ENCODE assay signal across 7 cellular contexts in genomic region chr1:206408371-206409288, GRCh38.
A peak's percentile ranks its signal among the peaks of the same experiment; 100 is the strongest.
DNase-seq lines count a peak whose midpoint lies in the region; ATAC-seq, FAIRE-seq and TF ChIP-seq lines count a peak whose summit lies in the region.
"Not testable (repeated sequence)": the region's sequence is repeated elsewhere in the genome, so short reads cannot be mapped to it uniquely, and the experiment has no call there.

No MANE protein-coding gene starts in this region.

- CTCF ChIA-PET in Panc1 (lab: Charles Lee); activated CD8-positive, alpha-beta T cell treated with anti-CD3 and anti-CD28 coated beads, Interleukin-2, amount 10 ng/mL, durations not matched to agents 7 days and 5 days (lab: Charles Lee): not testable (repeated sequence)

- in situ Hi-C loops in Panc1 (cut with HindIII; ENCODE audit: low pct_unique_long_range_greater_than_20kb, low sequenced_read_pairs) = not testable (repeated sequence)

- not testable (repeated sequence) for H3K9ac ChIP-seq in keratinocyte (ENCODE audit: control insufficient read depth, extremely low read depth, insufficient read depth, low read length)

- H3K27ac Mint-ChIP-seq in activated CD8-positive, alpha-beta T cell treated with anti-CD3 and anti-CD28 coated beads, Interleukin-2, amount 10 ng/mL, durations not matched to agents 7 days and 5 days; activated naive CD4-positive, alpha-beta T cell treated with anti-CD3 and anti-CD28 coated beads, Interleukin-2, amount 50 U/mL, for 72 hours; stimulated activated naive CD8-positive, alpha-beta T cell treated with anti-CD3 and anti-CD28 coated beads, Interleukin-15, amount 100 ng/mL, for 72 hours: not testable (repeated sequence)

- not testable (repeated sequence) for ATAC-seq in Panc1
- ATAC-seq in activated CD8-positive, alpha-beta T cell treated with anti-CD3 and anti-CD28 coated beads, Interleukin-2, amount 10 ng/mL, durations not matched to agents 7 days and 5 days = peak; percentile 53
- ATAC-seq in activated naive CD4-positive, alpha-beta T cell treated with anti-CD3 and anti-CD28 coated beads, Interleukin-2, amount 50 U/mL, for 72 hours = peak; percentile 83
- peak; percentile 90 for ATAC-seq in stimulated activated naive CD8-positive, alpha-beta T cell treated with anti-CD3 and anti-CD28 coated beads, Interleukin-15, amount 100 ng/mL, for 72 hours

- H3K4me1 Mint-ChIP-seq in activated CD8-positive, alpha-beta T cell treated with anti-CD3 and anti-CD28 coated beads, Interleukin-2, amount 10 ng/mL, durations not matched to agents 7 days and 5 days (ENCODE audit: low read depth); stimulated activated naive CD8-positive, alpha-beta T cell treated with anti-CD3 and anti-CD28 coated beads, Interleukin-15, amount 100 ng/mL, for 72 hours: not testable (repeated sequence)

- H3K27me3 Mint-ChIP-seq in activated CD8-positive, alpha-beta T cell treated with anti-CD3 and anti-CD28 coated beads, Interleukin-2, amount 10 ng/mL, durations not matched to agents 7 days and 5 days (ENCODE audit: low read depth); stimulated activated naive CD8-positive, alpha-beta T cell treated with anti-CD3 and anti-CD28 coated beads, Interleukin-15, amount 100 ng/mL, for 72 hours: not testable (repeated sequence)

- intact Hi-C loops in Panc1 (cut with micrococcal nuclease; ENCODE audit: unreplicated experiment) = not testable (repeated sequence)

- BruUV-seq in Panc1 (replicated peaks; lab: Mats Ljungman, UMichigan) = TSS peak; percentile 50

- not testable (repeated sequence) for H3K9me3 Mint-ChIP-seq in activated CD8-positive, alpha-beta T cell treated with anti-CD3 and anti-CD28 coated beads, Interleukin-2, amount 10 ng/mL, durations not matched to agents 7 days and 5 days (ENCODE audit: insufficient read depth); activated naive CD4-positive, alpha-beta T cell treated with anti-CD3 and anti-CD28 coated beads, Interleukin-2, amount 50 U/mL, for 72 hours; stimulated activated naive CD8-positive, alpha-beta T cell treated with anti-CD3 and anti-CD28 coated beads, Interleukin-15, amount 100 ng/mL, for 72 hours

- H3K4me2 ChIP-seq in keratinocyte (ENCODE audit: control insufficient read depth, extremely low read depth, insufficient read depth, low read depth, low read length) = not testable (repeated sequence)

- H3K36me3 ChIP-seq in Panc1 (ENCODE audit: control insufficient read depth, insufficient read depth, low read length); bronchial epithelial cell (ENCODE audit: control insufficient read depth, insufficient read depth, low read length); keratinocyte (ENCODE audit: control insufficient read depth in 2 of 2, extremely low read depth in 1 of 2, insufficient read depth in 2 of 2, low read length in 2 of 2): not testable (repeated sequence)

- not testable (repeated sequence) for H2AFZ ChIP-seq in keratinocyte (ENCODE audit: control insufficient read depth, low read length)

- POLR2A ChIA-PET in Panc1 (lab: Charles Lee); activated CD8-positive, alpha-beta T cell treated with anti-CD3 and anti-CD28 coated beads, Interleukin-2, amount 10 ng/mL, durations not matched to agents 7 days and 5 days (lab: Charles Lee): not testable (repeated sequence)

- not testable (repeated sequence) for H3K9me3 ChIP-seq in Panc1 (ENCODE audit: control insufficient read depth, insufficient read depth, low read depth, low read length); keratinocyte (ENCODE audit: control insufficient read depth, low read depth, low read length)

- H3K4me3 ChIP-seq in Panc1 (ENCODE audit: low read depth in 2 of 2, low read length in 2 of 2); bronchial epithelial cell (ENCODE audit: low read depth, low read length); keratinocyte (ENCODE audit: control insufficient read depth in 2 of 3, extremely low read depth in 1 of 3, insufficient read depth in 2 of 3, low read depth in 1 of 3, low read length in 3 of 3): not testable (repeated sequence)

- peaks cover 19% of the 10 kb centered on the region for H3K36me3 Mint-ChIP-seq in activated CD8-positive, alpha-beta T cell treated with anti-CD3 and anti-CD28 coated beads, Interleukin-2, amount 10 ng/mL, durations not matched to agents 7 days and 5 days (ENCODE audit: low read depth)
- H3K36me3 Mint-ChIP-seq in activated naive CD4-positive, alpha-beta T cell treated with anti-CD3 and anti-CD28 coated beads, Interleukin-2, amount 50 U/mL, for 72 hours = not testable (repeated sequence)

- H3K27ac ChIP-seq in Panc1 (ENCODE audit: low read length); keratinocyte (ENCODE audit: control insufficient read depth, insufficient read depth, low read length): not testable (repeated sequence)

- H3K4me1 ChIP-seq in Panc1 (ENCODE audit: control insufficient read depth, insufficient read depth, low read length); keratinocyte (ENCODE audit: control insufficient read depth, extremely low read depth, insufficient read depth, low read length): not testable (repeated sequence)

- H4K20me1 ChIP-seq in keratinocyte (ENCODE audit: control insufficient read depth, extremely low read depth, insufficient read depth, low read length) = not testable (repeated sequence)

- not testable (repeated sequence) for H3K79me2 ChIP-seq in keratinocyte (ENCODE audit: control insufficient read depth, insufficient read depth, low read length)

- FAIRE-seq in bronchial epithelial cell (lab: Jason Lieb, UNC) = not testable (repeated sequence)
- FAIRE-seq in keratinocyte (lab: Jason Lieb, UNC) = peak; percentile 72

- not testable (repeated sequence) for H3K9me1 ChIP-seq in keratinocyte (ENCODE audit: control insufficient read depth, extremely low read depth, insufficient read depth, low read length)

- dilution Hi-C loops in keratinocyte (cut with MboI; ENCODE audit: extremely low pct_ligation_motif_present, low sequenced_read_pairs) = not testable (repeated sequence)

- H3K4me3 Mint-ChIP-seq in activated CD8-positive, alpha-beta T cell treated with anti-CD3 and anti-CD28 coated beads, Interleukin-2, amount 10 ng/mL, durations not matched to agents 7 days and 5 days; stimulated activated naive CD8-positive, alpha-beta T cell treated with anti-CD3 and anti-CD28 coated beads, Interleukin-15, amount 100 ng/mL, for 72 hours: not testable (repeated sequence)

- not testable (repeated sequence) for H3K27me3 ChIP-seq in Panc1 (ENCODE audit: control insufficient read depth, insufficient read depth, low read length); bronchial epithelial cell (ENCODE audit: control insufficient read depth, insufficient read depth, low read length); keratinocyte (ENCODE audit: control insufficient read depth, extremely low read depth, insufficient read depth, low read length)

- not testable (repeated sequence) for TF ChIP-seq CTCF in Panc1 (IDR thresholded peaks at IDR 0.05); bronchial epithelial cell (IDR thresholded peaks at IDR 0.05; ENCODE audit: insufficient read depth, low read length, severe bottlenecking); keratinocyte (optimal IDR thresholded peaks at IDR 0.05 in 1 of 3, IDR thresholded peaks at IDR 0.05 in 1 of 3, conservative IDR thresholded peaks at IDR 0.05 in 1 of 3; ENCODE audit: extremely low read depth in 1 of 3, insufficient read depth in 2 of 3, low read length in 3 of 3)

- DNase-seq in NCI-H1105 treated with DMSO at 0.1 percent for 48 hours (lab: John Stamatoyannopoulos, UW) (peak; percentile 42), bronchial epithelial cell (ENCODE audit: low read depth) (peak; percentile 4)
- DNase-seq in Panc1 (ENCODE audit: low read depth, low spot score); activated CD8-positive, alpha-beta T cell treated with anti-CD3 and anti-CD28 coated beads, Interleukin-2, amount 10 ng/mL, durations not matched to agents 7 days and 5 days; activated naive CD4-positive, alpha-beta T cell treated with anti-CD3 and anti-CD28 coated beads, Interleukin-2, amount 50 U/mL, for 72 hours (ENCODE audit: low spot score in 2 of 2); keratinocyte (ENCODE audit: low read depth, low spot score); stimulated activated naive CD8-positive, alpha-beta T cell treated with anti-CD3 and anti-CD28 coated beads, Interleukin-15, amount 100 ng/mL, for 72 hours: not testable (repeated sequence)
